ENCODE assay signal across 11 cellular contexts in genomic region chr3:51642462-51642861, GRCh38. TPM values are rescaled to one million over a fixed set of nuclear protein-coding genes. Genes with fewer than 3 reads are reported as not detected.
DNase-seq lines count a peak whose midpoint lies in the region; ATAC-seq and TF ChIP-seq lines count a peak whose summit lies in the region.
"Had no signal": no experiment of that assay in that cellular context is flagged by ENCODE, and none has a peak within 500 bp of the region (broad histone marks: within the 10 kb centered on the region; RNA-seq: fewer than 3 reads in every experiment).

No MANE protein-coding gene starts in this region.

- H3K27ac ChIP-seq in AG04450 (ENCODE audit: low read depth, low read length), result no peak overlapping the region
- H3K27ac ChIP-seq in RWPE1, result no peak overlapping the region

- no peak for ATAC-seq in GM19328 (IDR thresholded peaks at IDR 0.05; ENCODE audit: unreplicated experiment)

- TF ChIP-seq CTCF in AG04450 (IDR thresholded peaks at IDR 0.05; ENCODE audit: low read depth, low read length) (peak; percentile 38), GM12864 (IDR thresholded peaks at IDR 0.05; ENCODE audit: low read depth, low read length, missing control alignments) (peak; percentile 27), RWPE1 (conservative IDR thresholded peaks at IDR 0.05; ENCODE audit: low read depth) (peak; percentile 31; the same call in 1 of the 2 replicates), foreskin fibroblast (IDR thresholded peaks at IDR 0.05; ENCODE audit: low read depth, low read length) (peak; percentile 26)

- CTCF ChIA-PET in AG04450 (lab: Charles Lee), result interaction anchor here (0.6 to 9.2 kb wide), 4 partner anchors 18 to 170 kb away, joined by 3 to 97 read pairs (median 16); partner anchors contain the start of gene DCAF1
- CTCF ChIA-PET in RWPE1 (lab: Yijun Ruan, JAX), result interaction anchor here (0.7 to 1.5 kb wide), 2 partner anchors 140 to 236 kb away, joined by 4 to 7 read pairs; no protein-coding TSS in a partner anchor

- H3K4me3 ChIP-seq in AG04450 (ENCODE audit: low read depth, low read length) (no peak overlapping the region), GM12864 (ENCODE audit: low read depth, low read length) (no peak overlapping the region), foreskin fibroblast (ENCODE audit: low read depth in 1 of 2, low read length in 2 of 2) (no peak overlapping the region)

- POLR2A ChIA-PET in AG04450 (lab: Yijun Ruan, JAX) (no interaction called here), RWPE1 (lab: Yijun Ruan, JAX; ENCODE audit: low non-redundant PET) (no interaction called here)

- DNase-seq in AG04450 (ENCODE audit: low read depth, low spot score) (no peak), GM12864 (ENCODE audit: low read depth) (no peak), RWPE1 (ENCODE audit: low spot score) (no peak), foreskin fibroblast (peak in 1 of 2 donors; percentile 36), anterior cingulate cortex (lab: John Stamatoyannopoulos, UW) (no peak), NCI-H1105 (lab: John Stamatoyannopoulos, UW) (no peak), NCI-H1417 treated with DMSO at 0.1 percent for 48 hours (lab: John Stamatoyannopoulos, UW) (no peak)
- DNase-seq: activated T-cell treated with anti-CD3 and anti-CD28 coated beads, Interleukin-2, amount 50 U/mL, for 48 hours; posterior cingulate gyrus; SHP77 had no signal

- no peaks in the 10 kb centered on the region for H3K27me3 ChIP-seq in AG04450 (ENCODE audit: control insufficient read depth, insufficient read depth, low read length)

- H3K9me3 ChIP-seq in AG04450 (ENCODE audit: control insufficient read depth, insufficient read depth, low read length), result no peaks in the 10 kb centered on the region

RNA-seq across cellular contexts. Expression of gene TEX264, which starts 28.6 kb away (rescaled TPM):
- 40.6 and 49.9 TPM in 2 replicates for polyA plus RNA-seq in AG04450 (2011; rRNA removed)
- polyA minus RNA-seq in AG04450 (2011; rRNA and poly(A)+ RNA removed), result 51.1 and 76.6 TPM in 2 replicates
